In genomic region chr1:27491748-27492700, GRCh38 we compare ENCODE assay signal across 10 cellular contexts.
DNase-seq lines count a peak whose midpoint lies in the region; ATAC-seq, FAIRE-seq and TF ChIP-seq lines count a peak whose summit lies in the region.
"Had no signal": no experiment of that assay in that cellular context is flagged by ENCODE, and none has a peak within 500 bp of the region (broad histone marks: within the 10 kb centered on the region; RNA-seq: fewer than 3 reads in every experiment).

No MANE protein-coding gene starts in this region.

- H3K36me3 ChIP-seq in MM.1S (replicated peaks; ENCODE audit: insufficient read depth, low read length), result no peaks in the 10 kb centered on the region
- H3K36me3 ChIP-seq in muscle layer of duodenum (ENCODE audit: control insufficient read depth in 1 of 2, insufficient read depth in 2 of 2, low read length in 2 of 2), result no peaks in the 10 kb centered on the region

- FAIRE-seq in A204.1 (lab: Jason Lieb, UNC), result peak; percentile 32
- FAIRE-seq: G401.6 had no signal

- peaks cover 26% of the 10 kb centered on the region for H3K79me2 ChIP-seq in MM.1S (ENCODE audit: low read length)

- H3K9me3 ChIP-seq in MM.1S (replicated peaks; ENCODE audit: insufficient read depth, low read length), result no peaks in the 10 kb centered on the region
- H3K9me3 ChIP-seq in muscle layer of duodenum (ENCODE audit: control insufficient read depth in 1 of 2, low read length in 2 of 2), result no peaks in the 10 kb centered on the region

- H3K27ac ChIP-seq in MM.1S (ENCODE audit: low read length) (peak overlapping the region; percentile 56; the same call in 1 of the 2 replicates), coronary artery (peak overlapping the region; percentile 98 to 100), muscle layer of duodenum (ENCODE audit: low read length) (peak overlapping the region; percentile 83)

- H3K27me3 ChIP-seq in MM.1S (replicated peaks; ENCODE audit: insufficient read depth, low read length) (no peaks in the 10 kb centered on the region), muscle layer of duodenum (ENCODE audit: low read depth, low read length) (no peaks in the 10 kb centered on the region)

- peak; percentile 32 for DNase-seq in MM.1S
- no peak for DNase-seq in coronary artery (ENCODE audit: low spot score)
- DNase-seq in NCI-H1694 (lab: John Stamatoyannopoulos, UW), result no peak
- DNase-seq in DMS53 treated with DMSO at 0.1 percent for 48 hours (lab: John Stamatoyannopoulos, UW; ENCODE audit: unreplicated experiment), result no peak
- no peak for DNase-seq in NCI-H1930 (lab: John Stamatoyannopoulos, UW)
- DNase-seq: cerebellar nuclear complex had no signal

- no peaks in the 10 kb centered on the region for H3K9me2 ChIP-seq in MM.1S (replicated peaks; ENCODE audit: insufficient read depth, low read length)

- TF ChIP-seq CTCF in MM.1S (IDR thresholded peaks at IDR 0.05; ENCODE audit: low read length) (no peak), coronary artery (IDR thresholded peaks at IDR 0.05) (no peak)

- H3F3A ChIP-seq in MM.1S (ENCODE audit: insufficient read depth, low read length), result peaks cover 28% of the 10 kb centered on the region

- H3K4me2 ChIP-seq in MM.1S (ENCODE audit: low read depth, low read length), result peak overlapping the region; percentile 48

- ATAC-seq in GM21786 (IDR thresholded peaks at IDR 0.05; ENCODE audit: unreplicated experiment), result no peak

- H3K4me3 ChIP-seq in MM.1S (ENCODE audit: low read length), result no peak overlapping the region
- H3K4me3 ChIP-seq in coronary artery, result peak overlapping the region; percentile 24
- peak overlapping the region; percentile 7 to 27 for H3K4me3 ChIP-seq in muscle layer of duodenum (ENCODE audit: low read depth in 1 of 2, low read length in 2 of 2)

- no peaks in the 10 kb centered on the region for H4K20me1 ChIP-seq in MM.1S (ENCODE audit: insufficient read depth, low read length)

- peaks cover 25% of the 10 kb centered on the region for H3K4me1 ChIP-seq in MM.1S (ENCODE audit: low read length)
- peaks cover 24 to 42% of the 10 kb centered on the region in 2 donors for H3K4me1 ChIP-seq in muscle layer of duodenum (ENCODE audit: control insufficient read depth in 1 of 2, insufficient read depth in 2 of 2, low read length in 2 of 2)

- H2AFZ ChIP-seq in MM.1S (ENCODE audit: low read length), result peak overlapping the region; percentile 73

- H3K9ac ChIP-seq in MM.1S (ENCODE audit: low read length), result peak overlapping the region; percentile 17; the same call in 1 of the 2 replicates
